3 cellular contexts compared by ENCODE assay signal in genomic region chr17:73472715-73473114, GRCh38.
A peak's percentile ranks its signal among the peaks of the same experiment; 100 is the strongest.
DNase-seq lines count a peak whose midpoint lies in the region; ATAC-seq, FAIRE-seq and TF ChIP-seq lines count a peak whose summit lies in the region.
"Not testable (repeated sequence)": the region's sequence is repeated elsewhere in the genome, so short reads cannot be mapped to it uniquely, and the experiment has no call there.

No MANE protein-coding gene starts in this region.

- not testable (repeated sequence) for H3K27ac ChIP-seq in HEK293 (ENCODE audit: extremely low read depth, low read depth, low read length); K562 (ENCODE audit: extremely low read depth, low read depth, low read length)

- H3K4me2 ChIP-seq in K562 (ENCODE audit: insufficient read depth, low read length), result not testable (repeated sequence)

- POLR2A ChIA-PET in HEK293 (lab: Yijun Ruan, JAX), result not testable (repeated sequence)
- POLR2A ChIA-PET in K562 (lab: Yijun Ruan, JAX), result interaction anchor here (0.6 to 0.9 kb wide), 2 partner anchors 21 to 42 kb away, joined by 3 read pairs; no protein-coding TSS in a partner anchor

- H3K4me1 ChIP-seq in HEK293 (ENCODE audit: control insufficient read depth, insufficient read depth, low read length), result not testable (repeated sequence)
- peaks cover 7 to 10% of the 10 kb centered on the region in 2 experiments; a peak in 4 of 5 replicates for H3K4me1 ChIP-seq in K562 (replicated peaks in 1 of 2; ENCODE audit: control insufficient read depth in 2 of 2, insufficient read depth in 2 of 2, low read length in 2 of 2)

- H3K4me1 Mint-ChIP-seq in activated naive CD4-positive, alpha-beta T cell treated with anti-CD3 and anti-CD28 coated beads, Interleukin-2, amount 50 U/mL, for 24 hours, result not testable (repeated sequence)

- H3K27me3 ChIP-seq in K562 (ENCODE audit: control insufficient read depth in 2 of 2, insufficient read depth in 2 of 2, low read length in 2 of 2), result peaks cover 8 to 17% of the 10 kb centered on the region in 2 experiments

- not testable (repeated sequence) for H3K4me3 Mint-ChIP-seq in activated naive CD4-positive, alpha-beta T cell treated with anti-CD3 and anti-CD28 coated beads, Interleukin-2, amount 50 U/mL, for 24 hours

- not testable (repeated sequence) for H3K27me3 Mint-ChIP-seq in activated naive CD4-positive, alpha-beta T cell treated with anti-CD3 and anti-CD28 coated beads, Interleukin-2, amount 50 U/mL, for 24 hours

- not testable (repeated sequence) for TF ChIP-seq CTCF in HEK293 (tag by site-specific recombination; IDR thresholded peaks at IDR 0.05); K562 (IDR thresholded peaks at IDR 0.05 in 2 of 3, conservative IDR thresholded peaks at IDR 0.05 in 1 of 3; ENCODE audit: insufficient read depth in 2 of 3, low read depth in 1 of 3, low read length in 3 of 3)

- CTCF ChIA-PET in HEK293 (lab: Yijun Ruan, JAX), result interaction anchor here (0.5 to 1.1 kb wide), 3 partner anchors 44 to 891 kb away, joined by 3 to 5 read pairs (median 4); no protein-coding TSS in a partner anchor
- CTCF ChIA-PET in K562 (lab: Yijun Ruan, JAX; ENCODE audit: low intra/inter-chr PET ratio), result not testable (repeated sequence)

- 13% methylated on average over 8 of the region's 8 CpGs for WGBS in K562 (ENCODE audit: insufficient coverage, low coverage, missing lambda C conversion rate)

- not testable (repeated sequence) for DNase-seq in K562 (ENCODE audit: extremely low read depth in 1 of 4, low spot score in 3 of 4)

- TF ChIP-seq RAD21 in K562 (CRISPR knock-in tag; conservative IDR thresholded peaks at IDR 0.05 in 1 of 2, IDR thresholded peaks at IDR 0.05 in 1 of 2), result not testable (repeated sequence)

- not testable (repeated sequence) for H3K9me1 ChIP-seq in K562 (ENCODE audit: control insufficient read depth, insufficient read depth, low read length)

- not testable (repeated sequence) for H3K4me3 ChIP-seq in HEK293 (ENCODE audit: low read depth, low read length); K562

- BruUV-seq in K562 (replicated peaks; lab: Mats Ljungman, UMichigan), result not testable (repeated sequence)

- not testable (repeated sequence) for H3K9ac ChIP-seq in K562 (ENCODE audit: insufficient read depth in 1 of 2, low read depth in 2 of 2, low read length in 2 of 2)

- peak overlapping the region; percentile 26 for H3K27ac Mint-ChIP-seq in activated naive CD4-positive, alpha-beta T cell treated with anti-CD3 and anti-CD28 coated beads, Interleukin-2, amount 50 U/mL, for 24 hours

- H4K20me1 ChIP-seq in K562 (replicated peaks; ENCODE audit: control insufficient read depth, insufficient read depth, low read length), result not testable (repeated sequence)

- not testable (repeated sequence) for H3K9me3 Mint-ChIP-seq in activated naive CD4-positive, alpha-beta T cell treated with anti-CD3 and anti-CD28 coated beads, Interleukin-2, amount 50 U/mL, for 24 hours

- H3K79me2 ChIP-seq in K562 (ENCODE audit: control insufficient read depth, insufficient read depth, low read length), result not testable (repeated sequence)

- in situ Hi-C loops in K562 (cut with MboI), result not testable (repeated sequence)

- intact Hi-C loops in K562 (cut with micrococcal nuclease), result not testable (repeated sequence)

- TF ChIP-seq POLR2A in K562 (conservative IDR thresholded peaks at IDR 0.05), result not testable (repeated sequence)

- not testable (repeated sequence) for H3K36me3 ChIP-seq in HEK293 (ENCODE audit: control insufficient read depth in 2 of 2, insufficient read depth in 1 of 2, low read length in 2 of 2); K562 (ENCODE audit: control insufficient read depth, insufficient read depth, low read length)

- H3K9me3 ChIP-seq in HEK293 (ENCODE audit: control insufficient read depth, insufficient read depth, low read depth, low read length); K562 (replicated peaks; ENCODE audit: control insufficient read depth, insufficient read depth, low read depth, low read length): not testable (repeated sequence)

- H3K36me3 Mint-ChIP-seq in activated naive CD4-positive, alpha-beta T cell treated with anti-CD3 and anti-CD28 coated beads, Interleukin-2, amount 50 U/mL, for 24 hours, result not testable (repeated sequence)

- FAIRE-seq in K562 (lab: Jason Lieb, UNC), result not testable (repeated sequence)

- not testable (repeated sequence) for ATAC-seq in K562

- TF ChIP-seq EP300 in K562 (IDR thresholded peaks at IDR 0.05; ENCODE audit: low read length), result not testable (repeated sequence)

- not testable (repeated sequence) for H2AFZ ChIP-seq in K562 (ENCODE audit: low read depth, low read length)

TF ChIP-seq in HEK293, 187 proteins besides CTCF, POLR2A, EP300 and RAD21:
- peak; percentile 62 for TF ChIP-seq SETDB1 (IDR thresholded peaks at IDR 0.05; ENCODE audit: insufficient read length, low read length)

TF ChIP-seq in K562, 482 proteins besides CTCF, POLR2A, EP300 and RAD21:
- TF ChIP-seq ZNF431 (CRISPR knock-in tag; IDR thresholded peaks at IDR 0.05), result peak; percentile 68; the same call in 1 of the 2 replicates
- TF ChIP-seq, protein P1, sequence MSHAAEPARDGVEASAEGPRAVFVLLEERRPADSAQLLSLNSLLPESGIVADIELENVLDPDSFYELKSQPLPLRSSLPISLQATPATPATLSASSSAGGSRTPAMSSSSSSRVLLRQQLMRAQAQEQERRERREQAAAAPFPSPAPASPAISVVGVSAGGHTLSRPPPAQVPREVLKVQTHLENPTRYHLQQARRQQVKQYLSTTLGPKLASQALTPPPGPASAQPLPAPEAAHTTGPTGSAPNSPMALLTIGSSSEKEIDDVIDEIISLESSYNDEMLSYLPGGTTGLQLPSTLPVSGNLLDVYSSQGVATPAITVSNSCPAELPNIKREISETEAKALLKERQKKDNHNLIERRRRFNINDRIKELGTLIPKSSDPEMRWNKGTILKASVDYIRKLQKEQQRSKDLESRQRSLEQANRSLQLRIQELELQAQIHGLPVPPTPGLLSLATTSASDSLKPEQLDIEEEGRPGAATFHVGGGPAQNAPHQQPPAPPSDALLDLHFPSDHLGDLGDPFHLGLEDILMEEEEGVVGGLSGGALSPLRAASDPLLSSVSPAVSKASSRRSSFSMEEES (CRISPR knock-in tag; IDR thresholded peaks at IDR 0.05), result peak; percentile 61
TF ChIP-seq in K562: peak in this region for 2; not testable (repeated sequence) for 480.
